ENCODE assay signal across 1 cellular context in the genomic region with DNA sequence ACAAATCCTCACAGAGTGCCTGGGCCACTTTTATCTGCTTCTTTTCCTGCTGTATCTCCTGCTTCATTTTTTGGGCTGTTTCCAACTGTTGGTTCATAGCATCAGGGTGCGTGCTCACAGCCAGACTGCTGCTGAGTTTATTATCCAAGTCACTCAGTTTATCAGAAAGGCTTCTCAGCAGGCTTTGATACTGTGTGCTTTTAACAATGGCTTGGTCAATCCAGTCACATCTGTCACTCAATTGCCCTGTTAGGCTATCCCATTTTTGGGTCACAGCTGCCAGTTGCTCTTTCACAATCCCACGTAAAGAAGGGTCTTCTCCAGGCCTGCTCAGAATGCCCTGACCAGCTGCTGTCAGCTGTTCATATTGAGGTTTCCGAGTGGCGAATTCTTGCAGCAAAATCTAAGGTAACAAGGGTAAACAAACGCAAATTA.
TF ChIP-seq lines count a peak whose summit lies in the region.

No MANE protein-coding gene starts in this region.

TF ChIP-seq in SK-N-SH, 30 proteins besides CTCF, POLR2A, EP300 and RAD21 (continued from another document):
- TF ChIP-seq, protein P1, sequence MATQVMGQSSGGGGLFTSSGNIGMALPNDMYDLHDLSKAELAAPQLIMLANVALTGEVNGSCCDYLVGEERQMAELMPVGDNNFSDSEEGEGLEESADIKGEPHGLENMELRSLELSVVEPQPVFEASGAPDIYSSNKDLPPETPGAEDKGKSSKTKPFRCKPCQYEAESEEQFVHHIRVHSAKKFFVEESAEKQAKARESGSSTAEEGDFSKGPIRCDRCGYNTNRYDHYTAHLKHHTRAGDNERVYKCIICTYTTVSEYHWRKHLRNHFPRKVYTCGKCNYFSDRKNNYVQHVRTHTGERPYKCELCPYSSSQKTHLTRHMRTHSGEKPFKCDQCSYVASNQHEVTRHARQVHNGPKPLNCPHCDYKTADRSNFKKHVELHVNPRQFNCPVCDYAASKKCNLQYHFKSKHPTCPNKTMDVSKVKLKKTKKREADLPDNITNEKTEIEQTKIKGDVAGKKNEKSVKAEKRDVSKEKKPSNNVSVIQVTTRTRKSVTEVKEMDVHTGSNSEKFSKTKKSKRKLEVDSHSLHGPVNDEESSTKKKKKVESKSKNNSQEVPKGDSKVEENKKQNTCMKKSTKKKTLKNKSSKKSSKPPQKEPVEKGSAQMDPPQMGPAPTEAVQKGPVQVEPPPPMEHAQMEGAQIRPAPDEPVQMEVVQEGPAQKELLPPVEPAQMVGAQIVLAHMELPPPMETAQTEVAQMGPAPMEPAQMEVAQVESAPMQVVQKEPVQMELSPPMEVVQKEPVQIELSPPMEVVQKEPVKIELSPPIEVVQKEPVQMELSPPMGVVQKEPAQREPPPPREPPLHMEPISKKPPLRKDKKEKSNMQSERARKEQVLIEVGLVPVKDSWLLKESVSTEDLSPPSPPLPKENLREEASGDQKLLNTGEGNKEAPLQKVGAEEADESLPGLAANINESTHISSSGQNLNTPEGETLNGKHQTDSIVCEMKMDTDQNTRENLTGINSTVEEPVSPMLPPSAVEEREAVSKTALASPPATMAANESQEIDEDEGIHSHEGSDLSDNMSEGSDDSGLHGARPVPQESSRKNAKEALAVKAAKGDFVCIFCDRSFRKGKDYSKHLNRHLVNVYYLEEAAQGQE (IDR thresholded peaks at IDR 0.05; ENCODE audit: low read depth, low read length) = no peak
- TF ChIP-seq FOSL2 (IDR thresholded peaks at IDR 0.05; ENCODE audit: borderline replicate concordance, low read depth) = no peak
- TF ChIP-seq EZH2phosphoT487 (IDR thresholded peaks at IDR 0.05; ENCODE audit: borderline replicate concordance, low read depth) = no peak
- TF ChIP-seq RXRA (IDR thresholded peaks at IDR 0.05; ENCODE audit: borderline replicate concordance, low read depth) = no peak
- no peak for TF ChIP-seq TEAD4 (IDR thresholded peaks at IDR 0.05; ENCODE audit: borderline replicate concordance, insufficient read depth)
- TF ChIP-seq MXI1 (IDR thresholded peaks at IDR 0.05; ENCODE audit: low read depth, low read length) = no peak; the same call in 1 of the 2 replicates
- TF ChIP-seq, protein P2, sequence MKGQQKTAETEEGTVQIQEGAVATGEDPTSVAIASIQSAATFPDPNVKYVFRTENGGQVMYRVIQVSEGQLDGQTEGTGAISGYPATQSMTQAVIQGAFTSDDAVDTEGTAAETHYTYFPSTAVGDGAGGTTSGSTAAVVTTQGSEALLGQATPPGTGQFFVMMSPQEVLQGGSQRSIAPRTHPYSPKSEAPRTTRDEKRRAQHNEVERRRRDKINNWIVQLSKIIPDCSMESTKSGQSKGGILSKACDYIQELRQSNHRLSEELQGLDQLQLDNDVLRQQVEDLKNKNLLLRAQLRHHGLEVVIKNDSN (IDR thresholded peaks at IDR 0.05; ENCODE audit: borderline replicate concordance, low read depth) = no peak
- TF ChIP-seq NRF1 (IDR thresholded peaks at IDR 0.05; ENCODE audit: low read depth, low read length) = no peak
- TF ChIP-seq CHD2 (IDR thresholded peaks at IDR 0.05; ENCODE audit: low read length, partially characterized antibody) = no peak
